ENCODE assay signal across 8 cellular contexts in genomic region chr11:62599069-62599696, GRCh38.
DNase-seq lines count a peak whose midpoint lies in the region; ATAC-seq, FAIRE-seq and TF ChIP-seq lines count a peak whose summit lies in the region.

No MANE protein-coding gene starts in this region.

- DNase-seq in HS-5 (ENCODE audit: low read depth) (peak; percentile 81), NOMO-1 treated with dmso at 0.1 percent for 144 hours (lab: John Stamatoyannopoulos, UW; ENCODE audit: unreplicated experiment) (peak; percentile 96), midbrain (lab: John Stamatoyannopoulos, UW) (peak; percentile 89)
- peak; percentile 95 for DNase-seq in activated CD8-positive, alpha-beta memory T cell treated with anti-CD3 and anti-CD28 coated beads, Interleukin-2, amount 50 U/mL, for 1 hour (ENCODE audit: extremely low read depth)
- DNase-seq in stimulated activated CD8-positive, alpha-beta memory T cell treated with anti-CD3 and anti-CD28 coated beads, Interleukin-15, amount 100 ng/mL, for 4 hours (ENCODE audit: low read depth in 2 of 2), result peak; percentile 81 to 91

- ATAC-seq in GM19463 (IDR thresholded peaks at IDR 0.05; ENCODE audit: unreplicated experiment), result peak; percentile 54

- peak; percentile 93 for FAIRE-seq in endometrium (lab: Jason Lieb, UNC)

- TF ChIP-seq CTCF in C4-2B (conservative IDR thresholded peaks at IDR 0.05), result no peak

- H3K27ac ChIP-seq in C4-2B, result peak overlapping the region; percentile 100

Comparison
In these comparisons a context has a peak if more than half of its experiments do, and no peak if none do; other contexts are left out.
1. Peak in every context shown above with its lines: DNase-seq, ATAC-seq and H3K27ac ChIP-seq.